23 cellular contexts compared by ENCODE assay signal in genomic region chr3:124333931-124334640, GRCh38.
"Had no signal": no experiment of that assay in that cellular context is flagged by ENCODE, and none has a peak within 500 bp of the region (broad histone marks: within the 10 kb centered on the region; RNA-seq: fewer than 3 reads in every experiment).

No MANE protein-coding gene starts in this region.

- H3K4me1 ChIP-seq: spleen, stomach, suprapubic skin, tibial nerve, uterus had no signal

- DNase-seq: activated CD4-positive, alpha-beta T cell treated with anti-CD3 and anti-CD28 coated beads for 1 hour; activated CD4-positive, alpha-beta T cell treated with anti-CD3 and anti-CD28 coated beads, Interleukin-2, amount 50 U/mL, for 1 hour; activated CD8-positive, alpha-beta T cell treated with anti-CD3 and anti-CD28 coated beads, Interleukin-2, amount 10 ng/mL, durations not matched to agents 7 days and 5 days; activated gamma-delta T cell; activated naive CD4-positive, alpha-beta T cell treated with anti-CD3 and anti-CD28 coated beads, Interleukin-2, amount 50 U/mL, for 16 hours; activated naive CD8-positive, alpha-beta T cell treated with anti-CD3 and anti-CD28 coated beads, Interleukin-2, amount 50 U/mL, for 24 hours; dermis blood vessel endothelial cell; effector CD8-positive, alpha-beta T cell; foreskin melanocyte; left cardiac atrium; nephron progenitor cell; nucleus accumbens; retina; spleen; stimulated activated CD4-positive, alpha-beta T cell treated with anti-CD3 and anti-CD28 coated beads, Interleukin-4, amount 100 ng/mL, for 24 hours; stomach; uterus; WERI-Rb-1 had no signal

- H3K27me3 ChIP-seq: hepatocyte, stomach, suprapubic skin, tibial nerve, uterus had no signal

- H3K4me3 Mint-ChIP-seq: activated CD8-positive, alpha-beta T cell treated with anti-CD3 and anti-CD28 coated beads, Interleukin-2, amount 10 ng/mL, durations not matched to agents 7 days and 5 days; activated naive CD8-positive, alpha-beta T cell treated with anti-CD3 and anti-CD28 coated beads, Interleukin-2, amount 50 U/mL, for 24 hours; activated T-helper 1 cell treated with anti-CD3 and anti-CD28 coated beads, Interleukin-12 subunit alpha, Interleukin-12 subunit beta, Interleukin-2, Interleukin-4 antibody, amounts not matched to agents 30 ng/mL and 10 ng/mL and 1 ng/mL, durations not matched to agents 14 hours and 24 hours and 36 hours; brain; nephron progenitor cell had no signal

- H3K4me2 ChIP-seq: hepatocyte had no signal

- H2AFZ ChIP-seq: hepatocyte had no signal

- H3K4me3 ChIP-seq: hepatocyte, spleen, stomach, suprapubic skin, tibial nerve, uterus had no signal

- H3K79me2 ChIP-seq: hepatocyte had no signal

- H3K36me3 ChIP-seq: suprapubic skin, uterus had no signal

- ATAC-seq: activated CD8-positive, alpha-beta T cell treated with anti-CD3 and anti-CD28 coated beads, Interleukin-2, amount 10 ng/mL, durations not matched to agents 7 days and 5 days; activated naive CD8-positive, alpha-beta T cell treated with anti-CD3 and anti-CD28 coated beads, Interleukin-2, amount 50 U/mL, for 24 hours; left cardiac atrium had no signal

- H3K9me3 Mint-ChIP-seq: activated T-helper 1 cell treated with anti-CD3 and anti-CD28 coated beads, Interleukin-12 subunit alpha, Interleukin-12 subunit beta, Interleukin-2, Interleukin-4 antibody, amounts not matched to agents 30 ng/mL and 10 ng/mL and 1 ng/mL, durations not matched to agents 14 hours and 24 hours and 36 hours; nephron progenitor cell had no signal

- H3K27ac Mint-ChIP-seq: activated CD8-positive, alpha-beta T cell treated with anti-CD3 and anti-CD28 coated beads, Interleukin-2, amount 10 ng/mL, durations not matched to agents 7 days and 5 days; activated naive CD8-positive, alpha-beta T cell treated with anti-CD3 and anti-CD28 coated beads, Interleukin-2, amount 50 U/mL, for 24 hours; activated T-helper 1 cell treated with anti-CD3 and anti-CD28 coated beads, Interleukin-12 subunit alpha, Interleukin-12 subunit beta, Interleukin-2, Interleukin-4 antibody, amounts not matched to agents 30 ng/mL and 10 ng/mL and 1 ng/mL, durations not matched to agents 14 hours and 24 hours and 36 hours; brain; nephron progenitor cell had no signal

- H3K9me3 ChIP-seq: spleen, stomach, suprapubic skin, tibial nerve, uterus had no signal

- H3K4me1 Mint-ChIP-seq: activated naive CD8-positive, alpha-beta T cell treated with anti-CD3 and anti-CD28 coated beads, Interleukin-2, amount 50 U/mL, for 24 hours; brain had no signal

- H3K27ac ChIP-seq: hepatocyte, spleen, stomach, suprapubic skin, tibial nerve, uterus, WERI-Rb-1 had no signal
